In genomic region chr6:2806664-2807063, GRCh38 we compare ENCODE assay signal across 19 cellular contexts. TPM values are rescaled to one million over a fixed set of nuclear protein-coding genes. Genes with fewer than 3 reads are reported as not detected.
"Had no signal": no experiment of that assay in that cellular context is flagged by ENCODE, and none has a peak within 500 bp of the region (broad histone marks: within the 10 kb centered on the region; RNA-seq: fewer than 3 reads in every experiment).

No MANE protein-coding gene starts in this region.

- H3K27me3 ChIP-seq: gastroesophageal sphincter, ovary, sigmoid colon, stomach, testis had no signal

- H3K27me3 Mint-ChIP-seq: activated CD8-positive, alpha-beta T cell treated with anti-CD3 and anti-CD28 coated beads for 36 hours had no signal

- H3K36me3 ChIP-seq: gastroesophageal sphincter, ovary, sigmoid colon, stomach, WERI-Rb-1 had no signal

- H3K4me3 ChIP-seq: gastroesophageal sphincter, ovary, sigmoid colon, stomach, testis had no signal

- H3K9me3 ChIP-seq: gastroesophageal sphincter, ovary, sigmoid colon, stomach, testis had no signal

- H3K4me1 ChIP-seq: sigmoid colon, testis had no signal

- DNase-seq: activated CD4-positive, alpha-beta T cell treated with anti-CD3 and anti-CD28 coated beads for 48 hours; activated CD8-positive, alpha-beta memory T cell treated with anti-CD3 and anti-CD28 coated beads, Interleukin-2, amount 50 U/mL, for 4 hours; activated CD8-positive, alpha-beta T cell treated with anti-CD3 and anti-CD28 coated beads for 36 hours; activated effector memory CD4-positive, alpha-beta T cell treated with anti-CD3 and anti-CD28 coated beads, Interleukin-2, amount 50 U/mL, for 16 hours; activated T-cell treated with anti-CD3 and anti-CD28 coated beads, Interleukin-2, amount 50 U/mL, for 48 hours; effector CD4-positive, alpha-beta T cell; left colon; mesendoderm; ovary; sigmoid colon; stimulated activated CD4-positive, alpha-beta T cell treated with anti-CD3 and anti-CD28 coated beads, Interleukin-1b, Interleukin-23, amount 100 ng/mL, for 48 hours; stomach; SW 1271; T-helper 9 cell; testis; WERI-Rb-1 had no signal

- H3K36me3 Mint-ChIP-seq: activated naive CD4-positive, alpha-beta T cell treated with anti-CD3 and anti-CD28 coated beads, Interleukin-2, amount 50 U/mL, for 72 hours had no signal

- ATAC-seq: activated CD8-positive, alpha-beta T cell treated with anti-CD3 and anti-CD28 coated beads for 36 hours; activated naive CD4-positive, alpha-beta T cell treated with anti-CD3 and anti-CD28 coated beads, Interleukin-2, amount 50 U/mL, for 72 hours; gastroesophageal sphincter; left colon had no signal

- H3K27ac Mint-ChIP-seq: activated CD8-positive, alpha-beta T cell treated with anti-CD3 and anti-CD28 coated beads for 36 hours; activated naive CD4-positive, alpha-beta T cell treated with anti-CD3 and anti-CD28 coated beads, Interleukin-2, amount 50 U/mL, for 72 hours had no signal

- H3K9me3 Mint-ChIP-seq: activated CD8-positive, alpha-beta T cell treated with anti-CD3 and anti-CD28 coated beads for 36 hours; activated naive CD4-positive, alpha-beta T cell treated with anti-CD3 and anti-CD28 coated beads, Interleukin-2, amount 50 U/mL, for 72 hours had no signal

- H3K27ac ChIP-seq: gastroesophageal sphincter, ovary, sigmoid colon, testis, WERI-Rb-1 had no signal

- H3K4me3 Mint-ChIP-seq: activated CD8-positive, alpha-beta T cell treated with anti-CD3 and anti-CD28 coated beads for 36 hours had no signal

RNA-seq across cellular contexts. Expression of gene SERPINB1, which starts 35.0 kb away (rescaled TPM):
- polyA plus RNA-seq: neural cell had no signal
